Comparison of ENCODE assay signal across 8 cellular contexts in the genomic region with DNA sequence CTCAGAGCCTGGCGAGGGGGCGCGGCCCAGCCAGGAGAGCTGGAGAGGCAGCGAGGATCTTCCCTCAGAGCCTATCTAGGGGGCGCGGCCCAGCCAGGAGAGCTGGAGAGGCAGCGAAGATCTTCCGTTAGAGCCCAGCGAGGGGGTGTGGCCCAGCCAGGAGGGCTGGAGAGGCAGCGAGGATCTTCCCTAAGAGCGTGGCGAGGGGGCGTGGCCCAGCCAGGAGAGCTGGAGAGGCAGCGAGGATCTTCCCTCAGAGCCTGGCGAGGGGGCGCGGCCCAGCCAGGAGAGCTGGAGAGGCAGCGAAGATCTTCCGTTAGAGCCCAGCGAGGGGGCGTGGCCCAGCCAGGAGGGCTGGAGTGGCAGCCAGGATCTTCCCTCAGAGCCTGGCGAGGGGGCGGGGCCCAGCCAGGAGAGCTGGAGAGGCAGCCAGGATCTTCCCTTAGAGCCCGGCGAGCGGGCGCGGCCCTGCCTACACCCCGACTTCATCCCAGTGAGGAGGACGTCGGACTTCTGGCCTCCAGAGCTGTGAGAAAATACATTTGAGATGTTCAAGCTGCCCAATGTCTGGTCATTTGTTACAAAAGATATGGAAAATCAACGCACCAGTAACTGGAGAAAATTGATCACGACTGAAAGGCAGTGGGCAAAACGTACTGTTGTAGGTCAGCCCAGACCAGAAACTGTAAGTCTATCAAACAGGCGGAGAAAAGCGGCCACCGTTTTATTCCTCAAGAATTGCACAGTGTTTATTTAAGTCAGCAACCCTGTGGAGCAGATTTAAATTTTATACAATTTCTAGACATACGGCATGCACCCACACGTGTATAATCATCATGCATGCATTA.
DNase-seq lines count a peak whose midpoint lies in the region; ATAC-seq and TF ChIP-seq lines count a peak whose summit lies in the region.

No MANE protein-coding gene starts in this region.

- no peaks in the 10 kb centered on the region for H3K9me3 ChIP-seq in ectodermal cell (ENCODE audit: control insufficient read depth, low read length)
- no peaks in the 10 kb centered on the region for H3K9me3 ChIP-seq in right lobe of liver

- peaks cover 7% of the 10 kb centered on the region for H3K4me1 ChIP-seq in ectodermal cell (ENCODE audit: control insufficient read depth, insufficient read depth, low read length)
- no peaks in the 10 kb centered on the region for H3K4me1 ChIP-seq in right lobe of liver

- TF ChIP-seq POLR2A in right lobe of liver (IDR thresholded peaks at IDR 0.05) = no peak

- 2 to 6% methylated on average over 37 to 39 of the region's 39 CpGs for WGBS in ectodermal cell, 2 experiments
- WGBS in right lobe of liver (ENCODE audit: insufficient coverage, low coverage, low lambda C conversion rate, missing lambda C conversion rate) = 6% methylated on average over 31 of the region's 39 CpGs

- peak overlapping the region; percentile 55 for H3K4me3 ChIP-seq in ectodermal cell (ENCODE audit: insufficient read depth, low read depth, low read length)
- H3K4me3 ChIP-seq in right lobe of liver = peak overlapping the region; percentile 37 to 48 (median 47)

- H3K27me3 ChIP-seq in ectodermal cell (ENCODE audit: control insufficient read depth, insufficient read depth, low read length, poor library complexity, severe bottlenecking) (no peaks in the 10 kb centered on the region), right lobe of liver (no peaks in the 10 kb centered on the region)

- H3K36me3 ChIP-seq in ectodermal cell (ENCODE audit: control insufficient read depth, insufficient read depth, low read length) (no peaks in the 10 kb centered on the region), right lobe of liver (no peaks in the 10 kb centered on the region)

- DNase-seq in AG08395 (ENCODE audit: low spot score) (peak; percentile 58), GM20000 (ENCODE audit: low spot score) (peak; percentile 61), NCI-H1694 treated with DMSO at 0.1 percent for 48 hours (lab: John Stamatoyannopoulos, UW) (peak; percentile 94), right lobe of liver (peak; percentile 80 to 96 (median 92))
- peak; percentile 66 for DNase-seq in activated CD4-positive, alpha-beta T cell treated with anti-CD3 and anti-CD28 coated beads for 48 hours
- peak; percentile 54 for DNase-seq in stimulated activated CD4-positive, alpha-beta T cell treated with anti-CD3 and anti-CD28 coated beads, Interleukin-4, amount 100 ng/mL, for 24 hours

- TF ChIP-seq CTCF in GM20000 (IDR thresholded peaks at IDR 0.05; ENCODE audit: extremely low read depth, missing control alignments) (no peak), right lobe of liver (IDR thresholded peaks at IDR 0.05) (no peak)

- ATAC-seq in right lobe of liver = peak; percentile 71 to 83 (median 76)
- ATAC-seq in GM19463 (IDR thresholded peaks at IDR 0.05; ENCODE audit: unreplicated experiment) = no peak

- intact Hi-C loops in right lobe of liver (cut with DNase I) = no loop called here

- H3K27ac ChIP-seq in ectodermal cell (ENCODE audit: insufficient read depth, low read depth, low read length, poor library complexity, severe bottlenecking) (peak overlapping the region; percentile 57), right lobe of liver (no peak overlapping the region)
